ENCODE assay signal across 1 cellular context in genomic region chr1:211675230-211676105, GRCh38.
A peak's percentile ranks its signal among the peaks of the same experiment; 100 is the strongest.
TF ChIP-seq lines count a peak whose summit lies in the region.

NEK2 (minus strand) TSS chr1:211675621; CDS start chr1:211675479, 142 bp downstream.

TF ChIP-seq in HEK293, 187 proteins besides CTCF, POLR2A, EP300 and RAD21 (continued from another document and continues in another):
- TF ChIP-seq ZNF48 (tag by site-specific recombination; IDR thresholded peaks at IDR 0.05), result no peak
- TF ChIP-seq MYNN (tag by site-specific recombination; IDR thresholded peaks at IDR 0.05; ENCODE audit: borderline replicate concordance), result peak; percentile 93
- peak; percentile 98 for TF ChIP-seq BCL11A (tag by site-specific recombination; IDR thresholded peaks at IDR 0.05; ENCODE audit: low read depth)
- TF ChIP-seq HOXD13 (CRISPR knock-in tag; IDR thresholded peaks at IDR 0.05; ENCODE audit: borderline replicate concordance), result no peak
- no peak for TF ChIP-seq PRDM4 (tag by site-specific recombination; IDR thresholded peaks at IDR 0.05)
- TF ChIP-seq REST (tag by site-specific recombination; IDR thresholded peaks at IDR 0.05), result peak; percentile 42; the same call in 1 of the 2 replicates
- TF ChIP-seq GLI2 (tag by site-specific recombination; IDR thresholded peaks at IDR 0.05; ENCODE audit: borderline replicate concordance, low read depth), result no peak
- no peak for TF ChIP-seq ZNF473 (tag by site-specific recombination; IDR thresholded peaks at IDR 0.05)
- no peak for TF ChIP-seq ZNF350 (tag by site-specific recombination; IDR thresholded peaks at IDR 0.05)
- no peak for TF ChIP-seq ZNF555 (tag by site-specific recombination; conservative IDR thresholded peaks at IDR 0.05)
- TF ChIP-seq ZNF610 (tag by site-specific recombination; IDR thresholded peaks at IDR 0.05; ENCODE audit: borderline replicate concordance), result no peak
- no peak for TF ChIP-seq ZNF670 (tag by site-specific recombination; IDR thresholded peaks at IDR 0.05; ENCODE audit: low read depth)
- TF ChIP-seq ZNF18 (tag by site-specific recombination; IDR thresholded peaks at IDR 0.05), result no peak
- TF ChIP-seq ZNF513 (tag by site-specific recombination; IDR thresholded peaks at IDR 0.05), result no peak
- no peak for TF ChIP-seq ELK4 (IDR thresholded peaks at IDR 0.05; ENCODE audit: borderline replicate concordance, low read depth, low read length)
- TF ChIP-seq ZXDB (tag by site-specific recombination; IDR thresholded peaks at IDR 0.05), result peak; percentile 98
- no peak for TF ChIP-seq ZNF654 (tag by site-specific recombination; IDR thresholded peaks at IDR 0.05; ENCODE audit: low read depth)
- no peak for TF ChIP-seq ZNF266 (tag by site-specific recombination; IDR thresholded peaks at IDR 0.05; ENCODE audit: low read depth)
- TF ChIP-seq KLF16 (tag by site-specific recombination; IDR thresholded peaks at IDR 0.05), result peak; percentile 98
- TF ChIP-seq ZNF704 (tag by site-specific recombination; IDR thresholded peaks at IDR 0.05), result 0 out of 2 replicates have a peak, but pooled peaks have one; percentile 85
- TF ChIP-seq ZNF140 (tag by site-specific recombination; IDR thresholded peaks at IDR 0.05), result no peak
- TF ChIP-seq ZSCAN23 (tag by site-specific recombination; IDR thresholded peaks at IDR 0.05), result 0 out of 2 replicates have a peak, but pooled peaks have one; percentile 11
- TF ChIP-seq ZNF645 (tag by site-specific recombination; IDR thresholded peaks at IDR 0.05), result no peak
- peak; percentile 99 for TF ChIP-seq KLF17 (tag by site-specific recombination; IDR thresholded peaks at IDR 0.05)
- TF ChIP-seq ZNF202 (tag by site-specific recombination; IDR thresholded peaks at IDR 0.05; ENCODE audit: borderline replicate concordance), result no peak
- peak; percentile 76 for TF ChIP-seq IKZF3 (tag by site-specific recombination; IDR thresholded peaks at IDR 0.05)
- TF ChIP-seq ZNF777 (tag by site-specific recombination; IDR thresholded peaks at IDR 0.05; ENCODE audit: borderline replicate concordance), result no peak
- no peak for TF ChIP-seq ZBTB49 (tag by site-specific recombination; IDR thresholded peaks at IDR 0.05; ENCODE audit: low read depth)
- no peak for TF ChIP-seq ZNF544 (tag by site-specific recombination; IDR thresholded peaks at IDR 0.05)
- TF ChIP-seq INSM2 (tag by site-specific recombination; IDR thresholded peaks at IDR 0.05), result peak; percentile 69
- peak; percentile 97 for TF ChIP-seq SCRT2 (tag by site-specific recombination; IDR thresholded peaks at IDR 0.05)
- TF ChIP-seq KLF1 (tag by site-specific recombination; IDR thresholded peaks at IDR 0.05), result peak; percentile 85; the same call in 1 of the 2 replicates
- TF ChIP-seq ZNF560 (tag by site-specific recombination; IDR thresholded peaks at IDR 0.05; ENCODE audit: borderline replicate concordance), result no peak
- peak; percentile 79 for TF ChIP-seq KLF10 (tag by site-specific recombination; IDR thresholded peaks at IDR 0.05)
- TF ChIP-seq MEIS1 (CRISPR knock-in tag; IDR thresholded peaks at IDR 0.05; ENCODE audit: borderline replicate concordance), result no peak
- TF ChIP-seq KLF9 (tag by site-specific recombination; IDR thresholded peaks at IDR 0.05; ENCODE audit: low read depth), result peak; percentile 97
- no peak for TF ChIP-seq ZNF768 (tag by site-specific recombination; IDR thresholded peaks at IDR 0.05)
- TF ChIP-seq ZNF623 (tag by site-specific recombination; IDR thresholded peaks at IDR 0.05), result 0 out of 2 replicates have a peak, but pooled peaks have one; percentile 10
- no peak for TF ChIP-seq ZNF37A (tag by site-specific recombination; IDR thresholded peaks at IDR 0.05)
- TF ChIP-seq ZNF19 (tag by site-specific recombination; IDR thresholded peaks at IDR 0.05; ENCODE audit: low read depth), result no peak
- TF ChIP-seq ATF2 (tag by site-specific recombination; IDR thresholded peaks at IDR 0.05; ENCODE audit: low read depth), result peak; percentile 22; the same call in 1 of the 2 replicates
- TF ChIP-seq KLF7 (tag by site-specific recombination; IDR thresholded peaks at IDR 0.05; ENCODE audit: borderline replicate concordance), result peak; percentile 91
